In the genomic region with DNA sequence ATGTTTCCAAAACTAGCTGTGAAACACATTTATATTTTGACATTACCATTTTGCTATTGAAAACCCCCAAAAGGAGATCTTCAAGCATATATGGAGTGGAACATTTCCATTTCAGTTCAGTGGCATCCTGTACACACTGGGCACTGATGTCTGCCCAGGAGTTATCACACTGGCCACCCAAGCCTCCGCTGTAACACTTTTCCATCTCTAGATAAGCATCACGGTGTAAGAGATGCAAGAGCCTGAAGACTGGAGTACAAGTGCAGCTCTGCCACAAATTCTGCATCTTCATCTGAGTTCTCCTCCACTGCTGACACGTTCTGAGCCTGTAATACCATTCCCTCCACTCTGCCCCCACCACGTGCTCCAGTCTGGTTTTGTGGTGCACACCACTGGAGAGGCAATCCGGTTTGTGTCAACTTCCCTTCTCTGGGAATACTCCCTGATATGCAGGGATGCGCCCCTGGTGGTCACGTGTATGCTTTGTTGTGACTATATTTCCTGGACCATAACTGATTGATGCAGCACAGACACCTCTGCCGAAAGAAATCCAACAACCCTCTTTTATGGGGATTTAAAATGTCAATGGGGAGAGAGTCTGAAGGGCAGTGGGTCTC, we compare ENCODE assay signal across 9 cellular contexts. TPM values are rescaled to one million over a fixed set of nuclear protein-coding genes. Genes with fewer than 3 reads are reported as not detected.
A peak's percentile ranks its signal among the peaks of the same experiment; 100 is the strongest.
DNase-seq lines count a peak whose midpoint lies in the region; ATAC-seq, FAIRE-seq and TF ChIP-seq lines count a peak whose summit lies in the region.
"Had no signal": no experiment of that assay in that cellular context is flagged by ENCODE, and none has a peak within 500 bp of the region (broad histone marks: within the 10 kb centered on the region; RNA-seq: fewer than 3 reads in every experiment).

No MANE protein-coding gene starts in this region.

- H3K9me3 ChIP-seq in heart left ventricle: no peaks in the 10 kb centered on the region

- H3K27me3 ChIP-seq in heart left ventricle: no peaks in the 10 kb centered on the region

- FAIRE-seq in urothelium cell line (lab: Jason Lieb, UNC): peak; percentile 27

- H3K27ac ChIP-seq in heart left ventricle: no peak overlapping the region

- no peak overlapping the region for H3K4me3 ChIP-seq in heart left ventricle

- H3K4me1 Mint-ChIP-seq in stimulated activated naive CD8-positive, alpha-beta T cell treated with anti-CD3 and anti-CD28 coated beads, Interleukin-15, amount 100 ng/mL, for 72 hours: peaks cover 76% of the 10 kb centered on the region

- intact Hi-C loops in heart left ventricle (cut with DNase I): no loop called here

- DNase-seq in stimulated activated naive CD8-positive, alpha-beta T cell treated with anti-CD3 and anti-CD28 coated beads, Interleukin-15, Interleukin-2, amounts not matched to agents 100 U/mL and 50 U/mL, for 24 hours: peak; percentile 27
- no peak for DNase-seq in stimulated activated naive CD8-positive, alpha-beta T cell treated with anti-CD3 and anti-CD28 coated beads, Interleukin-15, amount 100 ng/mL, for 72 hours
- DNase-seq in RPMI7951 (ENCODE audit: low read depth) (peak; percentile 37), heart left ventricle (peak in 4 of 5 donors; percentile 23 to 65 (median 43)), urothelium cell line (ENCODE audit: low spot score) (peak; percentile 21), NCI-H187 (lab: John Stamatoyannopoulos, UW) (no peak), cerebellar nuclear complex (lab: John Stamatoyannopoulos, UW) (no peak), NCI-H2196 (lab: John Stamatoyannopoulos, UW; ENCODE audit: unreplicated experiment) (no peak)
- DNase-seq: activated CD8-positive, alpha-beta memory T cell treated with anti-CD3 and anti-CD28 coated beads, Interleukin-2, amount 50 U/mL, for 48 hours had no signal

- no peaks in the 10 kb centered on the region for H3K27me3 Mint-ChIP-seq in stimulated activated naive CD8-positive, alpha-beta T cell treated with anti-CD3 and anti-CD28 coated beads, Interleukin-15, amount 100 ng/mL, for 72 hours

- no peak overlapping the region for H3K27ac Mint-ChIP-seq in stimulated activated naive CD8-positive, alpha-beta T cell treated with anti-CD3 and anti-CD28 coated beads, Interleukin-15, amount 100 ng/mL, for 72 hours

- no peak for TF ChIP-seq POLR2A in heart left ventricle (IDR thresholded peaks at IDR 0.05)

- WGBS in heart left ventricle, 4 donors: 36 to 58% (median 44%) methylated on average over 8 of the region's 8 CpGs

- H3K9me3 Mint-ChIP-seq in stimulated activated naive CD8-positive, alpha-beta T cell treated with anti-CD3 and anti-CD28 coated beads, Interleukin-15, amount 100 ng/mL, for 72 hours: peaks cover 10 to 13% of the 10 kb centered on the region in 2 donors

- no peak for ATAC-seq in stimulated activated naive CD8-positive, alpha-beta T cell treated with anti-CD3 and anti-CD28 coated beads, Interleukin-15, Interleukin-2, amounts not matched to agents 100 U/mL and 50 U/mL, for 24 hours
- no peak for ATAC-seq in stimulated activated naive CD8-positive, alpha-beta T cell treated with anti-CD3 and anti-CD28 coated beads, Interleukin-15, amount 100 ng/mL, for 72 hours
- peak in 3 of 4 donors; percentile 43 to 68 (median 66) for ATAC-seq in heart left ventricle

- TF ChIP-seq CTCF in heart left ventricle (IDR thresholded peaks at IDR 0.05): peak in 4 of 12 donors; percentile 11 to 30 (median 17)

- H3K4me1 ChIP-seq in heart left ventricle: peaks cover 0 to 70% (median 29%) of the 10 kb centered on the region in 12 donors

- H3K4me3 Mint-ChIP-seq in stimulated activated naive CD8-positive, alpha-beta T cell treated with anti-CD3 and anti-CD28 coated beads, Interleukin-15, amount 100 ng/mL, for 72 hours: no peak overlapping the region

- H3K36me3 ChIP-seq in heart left ventricle: no peaks in the 10 kb centered on the region

RNA-seq across cellular contexts. Expression of a gene that starts 12.7 kb away (rescaled TPM):
- 12.0 and 15.0 TPM in 2 replicates for total RNA-seq in RPMI7951 (2014; rRNA removed; shearing (Covaris generic))
- total RNA-seq in heart left ventricle: 10 to 100 TPM in 8 of 9 donors, 1 to 10 TPM in 1; 8.2 to 25.2 (median 11.2) TPM
- polyA plus RNA-seq in heart left ventricle: 10 to 100 TPM in 1 of 2 donors, 1 to 10 TPM in 1; 3.8 to 12.0 TPM

Comparison
In these comparisons a context has a peak if more than half of its experiments do, and no peak if none do; other contexts are left out.
1. DNase-seq: peak in stimulated activated naive CD8-positive, alpha-beta T cell treated with anti-CD3 and anti-CD28 coated beads, Interleukin-15, Interleukin-2, amounts not matched to agents 100 U/mL and 50 U/mL, for 24 hours (single experiment), RPMI7951 (single experiment), heart left ventricle (4 of 5) and urothelium cell line (single experiment); none in stimulated activated naive CD8-positive, alpha-beta T cell treated with anti-CD3 and anti-CD28 coated beads, Interleukin-15, amount 100 ng/mL, for 72 hours (0 of 2), NCI-H187 (0 of 2), cerebellar nuclear complex (0 of 2) and NCI-H2196 (single experiment).
2. ATAC-seq: peak in heart left ventricle (3 of 4); none in stimulated activated naive CD8-positive, alpha-beta T cell treated with anti-CD3 and anti-CD28 coated beads, Interleukin-15, Interleukin-2, amounts not matched to agents 100 U/mL and 50 U/mL, for 24 hours (single experiment) and stimulated activated naive CD8-positive, alpha-beta T cell treated with anti-CD3 and anti-CD28 coated beads, Interleukin-15, amount 100 ng/mL, for 72 hours (single experiment).